17 cellular contexts compared by ENCODE assay signal in genomic region chr10:106242301-106242700, GRCh38.
DNase-seq lines count a peak whose midpoint lies in the region; ATAC-seq, FAIRE-seq and TF ChIP-seq lines count a peak whose summit lies in the region.
"Had no signal": no experiment of that assay in that cellular context is flagged by ENCODE, and none has a peak within 500 bp of the region (broad histone marks: within the 10 kb centered on the region; RNA-seq: fewer than 3 reads in every experiment).

No MANE protein-coding gene starts in this region.

- H3K4me1 ChIP-seq in PC-3 (ENCODE audit: insufficient read depth, low read length) (no peaks in the 10 kb centered on the region), astrocyte (ENCODE audit: insufficient read depth, low read length) (no peaks in the 10 kb centered on the region)
- H3K4me1 ChIP-seq: BLaER1 treated with 17β-estradiol and CSF1 and Interleukin-3, amounts not matched to agents 10 nM and 100 nM had no signal

- H3K9me2 ChIP-seq in PC-3 (replicated peaks; ENCODE audit: low read length) = no peaks in the 10 kb centered on the region

- no peaks in the 10 kb centered on the region for H3K36me3 ChIP-seq in PC-3 (ENCODE audit: low read depth, low read length)
- H3K36me3 ChIP-seq in astrocyte (ENCODE audit: insufficient read depth, low read length) = no peaks in the 10 kb centered on the region
- H3K36me3 ChIP-seq: BLaER1 treated with 17β-estradiol and CSF1 and Interleukin-3, amounts not matched to agents 10 nM and 100 nM had no signal

- H2AFZ ChIP-seq in PC-3 (ENCODE audit: low read length) (peak overlapping the region; percentile 61; the same call in 1 of the 2 replicates), astrocyte (ENCODE audit: low read depth, low read length) (no peak overlapping the region)

- H3K4me3 ChIP-seq in PC-3 (ENCODE audit: low read length) (no peak overlapping the region), astrocyte (ENCODE audit: insufficient read depth, low read depth, low read length) (no peak overlapping the region)
- H3K4me3 ChIP-seq: BLaER1 treated with 17β-estradiol and CSF1 and Interleukin-3, amounts not matched to agents 10 nM and 100 nM had no signal

- H3K79me2 ChIP-seq in PC-3 (ENCODE audit: low read length) (no peaks in the 10 kb centered on the region), astrocyte (ENCODE audit: insufficient read depth, low read length) (no peaks in the 10 kb centered on the region)

- no peak for FAIRE-seq in astrocyte (lab: Jason Lieb, UNC)
- FAIRE-seq: G401.6, GM12891, H54 had no signal

- H3F3A ChIP-seq in PC-3 (ENCODE audit: low read length, unreplicated experiment) = no peaks in the 10 kb centered on the region

- peaks cover 3% of the 10 kb centered on the region for H3K9me3 Mint-ChIP-seq in astrocyte (ENCODE audit: unreplicated experiment)

- H3K9me3 ChIP-seq in PC-3 (ENCODE audit: low read length) (no peaks in the 10 kb centered on the region), astrocyte (ENCODE audit: insufficient read depth, low read depth, low read length) (no peaks in the 10 kb centered on the region)
- H3K9me3 ChIP-seq: BLaER1 treated with 17β-estradiol and CSF1 and Interleukin-3, amounts not matched to agents 10 nM and 100 nM had no signal

- no peaks in the 10 kb centered on the region for H3K4me1 Mint-ChIP-seq in astrocyte (ENCODE audit: low read depth, unreplicated experiment)
- H3K4me1 Mint-ChIP-seq: CD4-positive, CD25-positive, alpha-beta regulatory T cell; IgD-negative memory B cell had no signal

- no TSS peak for BruUV-seq in PC-3 (replicated peaks; lab: Mats Ljungman, UMichigan)

- H3K9ac ChIP-seq in PC-3 (ENCODE audit: low read length) (no peak overlapping the region), astrocyte (ENCODE audit: low read length) (no peak overlapping the region)
- H3K9ac ChIP-seq: BLaER1 treated with 17β-estradiol and CSF1 and Interleukin-3, amounts not matched to agents 10 nM and 100 nM had no signal

- DNase-seq in EL (peak; percentile 22), PC-3 (no peak), astrocyte (ENCODE audit: low read depth) (no peak), myocyte (ENCODE audit: low read depth) (peak; percentile 9), NCI-H446 treated with DMSO at 0.1 percent for 48 hours (lab: John Stamatoyannopoulos, UW) (no peak)
- DNase-seq: CD4-positive, CD25-positive, alpha-beta regulatory T cell; DMS 273 treated with DMSO at 0.1 percent for 48 hours had no signal

- H3K27ac ChIP-seq in PC-3 (ENCODE audit: low read length) (no peak overlapping the region), astrocyte (ENCODE audit: low read depth, low read length) (no peak overlapping the region)
- H3K27ac ChIP-seq: 22Rv1; BLaER1 treated with 17β-estradiol and CSF1 and Interleukin-3, amounts not matched to agents 10 nM and 100 nM had no signal

- H3K27ac Mint-ChIP-seq in astrocyte (ENCODE audit: unreplicated experiment) = peak overlapping the region; percentile 77
- H3K27ac Mint-ChIP-seq: CD4-positive, CD25-positive, alpha-beta regulatory T cell had no signal

- no peaks in the 10 kb centered on the region for H4K20me1 ChIP-seq in PC-3 (ENCODE audit: low read length)
- H4K20me1 ChIP-seq in astrocyte (ENCODE audit: insufficient read depth, low read length) = no peaks in the 10 kb centered on the region
- H4K20me1 ChIP-seq: BLaER1 treated with 17β-estradiol and CSF1 and Interleukin-3, amounts not matched to agents 10 nM and 100 nM had no signal

- H3K27me3 ChIP-seq in PC-3 (ENCODE audit: low read length) (no peaks in the 10 kb centered on the region), astrocyte (ENCODE audit: insufficient read depth, low read length) (no peaks in the 10 kb centered on the region)
- H3K27me3 ChIP-seq: BLaER1 treated with 17β-estradiol and CSF1 and Interleukin-3, amounts not matched to agents 10 nM and 100 nM had no signal

- CTCF ChIA-PET in PC-3 (lab: Charles Lee) = no interaction called here

- no peaks in the 10 kb centered on the region for H3K27me3 Mint-ChIP-seq in astrocyte (ENCODE audit: low read depth, unreplicated experiment)
- H3K27me3 Mint-ChIP-seq: CD4-positive, CD25-positive, alpha-beta regulatory T cell; IgD-negative memory B cell had no signal

- no peak for TF ChIP-seq CTCF in PC-3 (conservative IDR thresholded peaks at IDR 0.05; ENCODE audit: low read depth, low read length)
- no peak for TF ChIP-seq CTCF in astrocyte (IDR thresholded peaks at IDR 0.05; ENCODE audit: insufficient read depth, low read depth, low read length)

- H3K4me2 ChIP-seq in PC-3 (ENCODE audit: low read length) (peak overlapping the region; percentile 10; the same call in 1 of the 2 replicates), astrocyte (ENCODE audit: low read length) (no peak overlapping the region)
- H3K4me2 ChIP-seq: BLaER1 treated with 17β-estradiol and CSF1 and Interleukin-3, amounts not matched to agents 10 nM and 100 nM had no signal

- H3K36me3 Mint-ChIP-seq in astrocyte (ENCODE audit: low read depth, unreplicated experiment) = no peaks in the 10 kb centered on the region
- H3K36me3 Mint-ChIP-seq: CD4-positive, CD25-positive, alpha-beta regulatory T cell; IgD-negative memory B cell had no signal

- intact Hi-C loops in PC-3 (cut with micrococcal nuclease) = no loop called here

- POLR2A ChIA-PET in PC-3 (lab: Charles Lee; ENCODE audit: unreplicated experiment) = no interaction called here

- no peak for ATAC-seq in PC-3
- ATAC-seq in HG02938 (IDR thresholded peaks at IDR 0.05; ENCODE audit: unreplicated experiment) = no peak
- no peak for ATAC-seq in GM18858 (IDR thresholded peaks at IDR 0.05; ENCODE audit: unreplicated experiment)
- ATAC-seq in HG02840 (IDR thresholded peaks at IDR 0.05; ENCODE audit: low FRiP score, unreplicated experiment) = no peak
- ATAC-seq: HCT116 had no signal

- no peak overlapping the region for H3K4me3 Mint-ChIP-seq in astrocyte (ENCODE audit: unreplicated experiment)
- H3K4me3 Mint-ChIP-seq: CD4-positive, CD25-positive, alpha-beta regulatory T cell; IgD-negative memory B cell had no signal

Comparison
In these comparisons a context has a peak if more than half of its experiments do, and no peak if none do; other contexts are left out.
1. DNase-seq: peak in EL (single experiment) and myocyte (single experiment); none in PC-3 (single experiment), astrocyte (single experiment) and NCI-H446 treated with DMSO at 0.1 percent for 48 hours (single experiment).